In the genomic region with DNA sequence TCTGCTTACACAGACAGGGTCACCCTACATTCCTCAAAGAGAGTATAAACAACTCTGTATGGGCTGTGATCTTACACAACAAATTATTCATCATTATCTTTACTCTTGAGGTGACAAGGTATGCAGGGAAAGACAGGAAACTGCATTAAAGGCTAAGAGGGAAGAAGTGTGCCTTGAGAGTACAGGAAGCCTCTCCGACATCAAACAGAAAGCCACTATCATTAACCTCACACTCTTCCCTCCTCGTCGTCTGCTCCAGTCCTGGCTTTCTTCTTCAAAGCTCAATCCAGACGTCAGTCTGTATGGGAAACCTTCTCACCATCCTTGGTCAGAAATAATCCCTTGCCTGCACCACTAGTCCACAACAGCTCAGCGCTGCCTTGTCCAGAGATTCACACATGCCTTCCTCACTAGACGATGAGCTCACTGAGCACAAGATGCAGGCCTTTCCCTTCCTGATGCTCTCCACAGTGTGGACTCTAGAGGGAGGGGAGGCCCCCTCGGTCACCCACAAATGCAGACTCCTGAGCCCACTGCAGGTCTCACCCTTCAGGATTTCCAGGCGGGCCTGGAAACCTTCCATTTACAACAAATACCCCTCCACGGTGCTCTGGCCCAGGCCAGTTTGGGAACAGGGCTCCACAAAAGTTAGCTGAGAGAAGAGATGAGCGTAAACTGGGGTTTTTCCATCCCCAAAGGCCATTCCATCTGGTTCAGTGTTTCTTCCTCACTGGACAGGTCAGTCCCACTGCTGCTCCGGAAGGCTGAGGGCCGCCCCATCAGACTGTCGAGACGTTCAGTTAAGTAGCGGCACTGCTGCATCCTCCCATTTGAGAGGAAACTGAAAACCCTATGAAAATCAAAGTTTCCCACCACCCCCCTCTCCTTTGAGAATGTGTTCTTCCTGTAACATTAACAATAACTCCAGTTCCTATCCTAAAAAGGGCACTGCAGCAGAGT, we compare ENCODE assay signal across 10 cellular contexts. TPM values are rescaled to one million over a fixed set of nuclear protein-coding genes. Genes with fewer than 3 reads are reported as not detected.
DNase-seq lines count a peak whose midpoint lies in the region; ATAC-seq and TF ChIP-seq lines count a peak whose summit lies in the region.
"Had no signal": no experiment of that assay in that cellular context is flagged by ENCODE, and none has a peak within 500 bp of the region (broad histone marks: within the 10 kb centered on the region; RNA-seq: fewer than 3 reads in every experiment).

No MANE protein-coding gene starts in this region.

- no peak overlapping the region for H3K56ac ChIP-seq in mesendoderm (ENCODE audit: low read length)

- H3K9me3 Mint-ChIP-seq in activated CD4-positive, alpha-beta memory T cell treated with anti-CD3 and anti-CD28 coated beads, Interleukin-2, amount 10 ng/mL, durations not matched to agents 7 days and 5 days: no peaks in the 10 kb centered on the region
- H3K9me3 Mint-ChIP-seq in endothelial cell (ENCODE audit: unreplicated experiment) (no peaks in the 10 kb centered on the region), progenitor cell of endocrine pancreas (ENCODE audit: low read depth) (no peaks in the 10 kb centered on the region)

- peaks cover 13% of the 10 kb centered on the region for H3K4me1 ChIP-seq in DND-41 (ENCODE audit: insufficient read depth, low read length)
- H3K4me1 ChIP-seq in gastrocnemius medialis: peaks cover 0 to 15% of the 10 kb centered on the region in 2 donors
- no peaks in the 10 kb centered on the region for H3K4me1 ChIP-seq in mesendoderm (ENCODE audit: control insufficient read depth, low read depth, low read length)

- no peak for DNase-seq in DND-41
- no peak for DNase-seq in activated CD4-positive, alpha-beta memory T cell treated with anti-CD3 and anti-CD28 coated beads, Interleukin-2, amount 10 ng/mL, durations not matched to agents 7 days and 5 days
- no peak for DNase-seq in endothelial cell (ENCODE audit: low spot score)
- DNase-seq in progenitor cell of endocrine pancreas (ENCODE audit: low spot score, unreplicated experiment): no peak
- DNase-seq in gastrocnemius medialis: no peak
- no peak for DNase-seq in GOT3 (lab: John Stamatoyannopoulos, UW)
- DNase-seq in mesendoderm: no peak
- DNase-seq: DMS 273 treated with DMSO at 0.1 percent for 48 hours, NCI-H2029 had no signal

- peaks cover 16% of the 10 kb centered on the region; the same call in 1 of the 2 replicates for H4K20me1 ChIP-seq in DND-41 (ENCODE audit: insufficient read depth, low read length)

- H2AFZ ChIP-seq in DND-41 (ENCODE audit: low read depth, low read length): no peak overlapping the region

- H3K79me2 ChIP-seq in DND-41 (ENCODE audit: insufficient read depth, low read length) (peaks cover 57% of the 10 kb centered on the region), mesendoderm (ENCODE audit: control insufficient read depth, insufficient read depth, low read length) (no peaks in the 10 kb centered on the region)

- H3K27ac ChIP-seq in DND-41 (ENCODE audit: low read length) (0 out of 2 replicates have a peak overlapping the region, but pooled peaks have one; percentile 28), gastrocnemius medialis (peak overlapping the region in 2 of 4 donors; percentile 37 to 62), mesendoderm (ENCODE audit: low read depth, low read length) (no peak overlapping the region)

- H3K4me1 Mint-ChIP-seq in activated CD4-positive, alpha-beta memory T cell treated with anti-CD3 and anti-CD28 coated beads, Interleukin-2, amount 10 ng/mL, durations not matched to agents 7 days and 5 days: peaks cover 48% of the 10 kb centered on the region
- H3K4me1 Mint-ChIP-seq in endothelial cell (ENCODE audit: unreplicated experiment) (peaks cover 49% of the 10 kb centered on the region), progenitor cell of endocrine pancreas (ENCODE audit: low read depth) (peaks cover 28% of the 10 kb centered on the region)

- no peak overlapping the region for H4K8ac ChIP-seq in mesendoderm (ENCODE audit: low read depth, low read length)

- TF ChIP-seq CTCF in DND-41 (IDR thresholded peaks at IDR 0.05; ENCODE audit: borderline replicate concordance, extremely low read depth, low read length, poor library complexity, severe bottlenecking) (no peak), endothelial cell (IDR thresholded peaks at IDR 0.05; ENCODE audit: unreplicated experiment) (no peak), progenitor cell of endocrine pancreas (IDR thresholded peaks at IDR 0.05; ENCODE audit: unreplicated experiment) (no peak), gastrocnemius medialis (IDR thresholded peaks at IDR 0.05 in 4 of 5, conservative IDR thresholded peaks at IDR 0.05 in 1 of 5) (no peak)

- H3K23ac ChIP-seq in mesendoderm (ENCODE audit: low read length): no peak overlapping the region

- H3K36me3 ChIP-seq in DND-41 (ENCODE audit: insufficient read depth, low read length) (peaks cover 55% of the 10 kb centered on the region), gastrocnemius medialis (no peaks in the 10 kb centered on the region), mesendoderm (ENCODE audit: control insufficient read depth, insufficient read depth, low read length) (no peaks in the 10 kb centered on the region)

- H3K79me1 ChIP-seq in mesendoderm (ENCODE audit: low read length): peaks cover 3% of the 10 kb centered on the region

- H3K4ac ChIP-seq in mesendoderm (ENCODE audit: low read depth, low read length): no peak overlapping the region

- peak overlapping the region; percentile 69 for H3K4me3 Mint-ChIP-seq in activated CD4-positive, alpha-beta memory T cell treated with anti-CD3 and anti-CD28 coated beads, Interleukin-2, amount 10 ng/mL, durations not matched to agents 7 days and 5 days
- H3K4me3 Mint-ChIP-seq in endothelial cell (ENCODE audit: unreplicated experiment): peak overlapping the region; percentile 84
- H3K4me3 Mint-ChIP-seq in progenitor cell of endocrine pancreas (ENCODE audit: low read depth): no peak overlapping the region

- intact Hi-C loops in gastrocnemius medialis (cut with DNase I; ENCODE audit: low total_unique reads): no loop called here

- H3K27me3 ChIP-seq in DND-41 (ENCODE audit: insufficient read depth, low read length, poor library complexity) (no peaks in the 10 kb centered on the region), gastrocnemius medialis (no peaks in the 10 kb centered on the region), mesendoderm (ENCODE audit: insufficient read depth, low read length, poor library complexity) (no peaks in the 10 kb centered on the region)

- no peak overlapping the region for H2AK5ac ChIP-seq in mesendoderm (ENCODE audit: low read length)

- H3K27ac Mint-ChIP-seq in activated CD4-positive, alpha-beta memory T cell treated with anti-CD3 and anti-CD28 coated beads, Interleukin-2, amount 10 ng/mL, durations not matched to agents 7 days and 5 days: peak overlapping the region; percentile 90
- H3K27ac Mint-ChIP-seq in endothelial cell (ENCODE audit: unreplicated experiment): peak overlapping the region; percentile 97
- H3K27ac Mint-ChIP-seq in progenitor cell of endocrine pancreas: peak overlapping the region; percentile 85

- H3K18ac ChIP-seq in mesendoderm (ENCODE audit: low read length): no peak overlapping the region

- in situ Hi-C loops in gastrocnemius medialis (cut with MboI; ENCODE audit: low sequenced_read_pairs in 4 of 4): no loop called here

- H2BK120ac ChIP-seq in mesendoderm (ENCODE audit: low read depth, low read length): no peak overlapping the region

- TF ChIP-seq POLR2A in gastrocnemius medialis (IDR thresholded peaks at IDR 0.05): no peak

- POLR2A ChIA-PET in activated CD4-positive, alpha-beta memory T cell treated with anti-CD3 and anti-CD28 coated beads, Interleukin-2, amount 10 ng/mL, durations not matched to agents 7 days and 5 days (lab: Charles Lee): interaction anchor here (0.9 to 5.7 kb wide), 10 partner anchors 10 to 67 kb away, joined by 3 to 120 read pairs (median 4); partner anchors contain the start of gene UXS1

- peaks cover 46% of the 10 kb centered on the region for H3K36me3 Mint-ChIP-seq in activated CD4-positive, alpha-beta memory T cell treated with anti-CD3 and anti-CD28 coated beads, Interleukin-2, amount 10 ng/mL, durations not matched to agents 7 days and 5 days (ENCODE audit: low read depth)
- H3K36me3 Mint-ChIP-seq in endothelial cell (ENCODE audit: low read depth, unreplicated experiment) (peaks cover 21% of the 10 kb centered on the region), progenitor cell of endocrine pancreas (ENCODE audit: insufficient read depth) (peaks cover 15% of the 10 kb centered on the region)

- no peak overlapping the region for H4K5ac ChIP-seq in mesendoderm (ENCODE audit: low read length)

- H2BK15ac ChIP-seq in mesendoderm (replicated peaks; ENCODE audit: low read depth): no peak overlapping the region

- H2BK5ac ChIP-seq in mesendoderm (ENCODE audit: low read length): no peak overlapping the region

- H3K9me3 ChIP-seq in DND-41 (ENCODE audit: insufficient read depth, low read length, severe bottlenecking) (peaks cover 4% of the 10 kb centered on the region), gastrocnemius medialis (no peaks in the 10 kb centered on the region)

- CTCF ChIA-PET in activated CD4-positive, alpha-beta memory T cell treated with anti-CD3 and anti-CD28 coated beads, Interleukin-2, amount 10 ng/mL, durations not matched to agents 7 days and 5 days (lab: Charles Lee): interaction anchor here (0.9 to 4.7 kb wide), 5 partner anchors 8 to 55 kb away, joined by 3 to 30 read pairs (median 6); no protein-coding TSS in a partner anchor

- H3K4me3 ChIP-seq in DND-41 (ENCODE audit: low read depth in 1 of 2, low read length in 2 of 2) (no peak overlapping the region), gastrocnemius medialis (no peak overlapping the region), mesendoderm (ENCODE audit: low read length) (no peak overlapping the region)

- H3K27me3 Mint-ChIP-seq in activated CD4-positive, alpha-beta memory T cell treated with anti-CD3 and anti-CD28 coated beads, Interleukin-2, amount 10 ng/mL, durations not matched to agents 7 days and 5 days: no peaks in the 10 kb centered on the region
- peaks cover 4% of the 10 kb centered on the region for H3K27me3 Mint-ChIP-seq in endothelial cell (ENCODE audit: unreplicated experiment)
- no peaks in the 10 kb centered on the region for H3K27me3 Mint-ChIP-seq in progenitor cell of endocrine pancreas

- H3K4me2 ChIP-seq in DND-41 (ENCODE audit: insufficient read depth, low read length): no peak overlapping the region
- no peak overlapping the region for H3K4me2 ChIP-seq in mesendoderm (ENCODE audit: low read length)

- WGBS in mesendoderm (ENCODE audit: extremely low coverage, insufficient coverage, low lambda C conversion rate): no CpG with 5 or more reads among the region's 15 CpGs

- H3K9ac ChIP-seq in DND-41 (ENCODE audit: low read depth, low read length) (no peak overlapping the region), mesendoderm (ENCODE audit: low read length) (no peak overlapping the region)

- ATAC-seq in DND-41 (ENCODE audit: insufficient read depth, low read depth) (peak; percentile 71), GM21723 (IDR thresholded peaks at IDR 0.05; ENCODE audit: unreplicated experiment) (no peak), gastrocnemius medialis (no peak)

RNA-seq across cellular contexts. Expression of gene UXS1, which starts 55.9 kb away (rescaled TPM):
- 10 to 100 TPM; 74.4 to 74.6 TPM for total RNA-seq in activated CD4-positive, alpha-beta memory T cell treated with anti-CD3 and anti-CD28 coated beads, Interleukin-2, amount 10 ng/mL, durations not matched to agents 7 days and 5 days
- total RNA-seq in endothelial cell (ENCODE audit: unreplicated experiment): 60.4 TPM
- 60.7 and 62.1 TPM in 2 replicates for total RNA-seq in progenitor cell of endocrine pancreas
- total RNA-seq in gastrocnemius medialis: 10 to 100 TPM in 3 of 4 donors, 1 to 10 TPM in 1; 8.0 to 46.9 (median 18.4) TPM
- 37.8 TPM for polyA plus RNA-seq in mesendoderm (2013, experiment 1 of 2)
- polyA plus RNA-seq in mesendoderm (2013, experiment 2 of 2): 39.0 TPM
